28 cellular contexts compared by ENCODE assay signal in the genomic region with DNA sequence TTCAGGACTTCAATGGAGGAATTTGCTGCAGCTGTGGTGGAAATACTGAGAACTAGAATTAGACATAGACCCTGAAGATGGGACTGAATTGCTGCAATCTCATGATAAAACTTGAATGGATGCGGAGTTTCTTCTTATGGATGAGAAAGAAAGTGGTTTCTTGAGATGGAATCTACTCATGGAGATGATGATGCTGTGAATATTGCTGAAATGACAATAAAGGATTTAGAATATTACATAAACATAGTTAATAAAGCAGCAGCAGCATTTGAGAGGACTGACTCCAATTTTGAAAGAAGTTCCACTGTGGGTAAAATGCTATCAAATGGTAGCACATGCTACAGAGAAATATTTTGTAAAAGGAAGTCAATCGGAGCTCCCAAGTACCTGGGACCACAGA.
"Had no signal": no experiment of that assay in that cellular context is flagged by ENCODE, and none has a peak within 500 bp of the region (broad histone marks: within the 10 kb centered on the region; RNA-seq: fewer than 3 reads in every experiment).

No MANE protein-coding gene starts in this region.

- ATAC-seq: effector memory CD8-positive, alpha-beta T cell; esophagus mucosa; foreskin keratinocyte; gastrocnemius medialis; gastroesophageal sphincter; heart left ventricle; heart right ventricle had no signal

- H3K27me3 ChIP-seq: colonic mucosa, dorsolateral prefrontal cortex, esophagus muscularis mucosa, esophagus squamous epithelium, foreskin keratinocyte, gastrocnemius medialis, gastroesophageal sphincter, heart left ventricle, heart right ventricle, hepatocyte had no signal

- H3K36me3 ChIP-seq: colonic mucosa, esophagus muscularis mucosa, esophagus squamous epithelium, gastrocnemius medialis, gastroesophageal sphincter, heart left ventricle, heart right ventricle had no signal

- DNase-seq: colonic mucosa; cortex of kidney; dermis blood vessel endothelial cell; dorsolateral prefrontal cortex; effector CD4-positive, alpha-beta T cell; effector CD8-positive, alpha-beta T cell; effector memory CD4-positive, alpha-beta T cell; effector memory CD8-positive, alpha-beta T cell; endodermal cell; erythroblast; esophagus squamous epithelium; foreskin fibroblast; foreskin keratinocyte; foreskin melanocyte; gastrocnemius medialis; glutamatergic neuron; head of caudate nucleus; heart left ventricle; heart right ventricle had no signal

- H3K4me3 ChIP-seq: colonic mucosa, coronary artery, dorsolateral prefrontal cortex, esophagus muscularis mucosa, esophagus squamous epithelium, gastrocnemius medialis, gastroesophageal sphincter, heart left ventricle, heart right ventricle, hepatocyte had no signal

- H3K9me3 ChIP-seq: colonic mucosa, esophagus squamous epithelium, gastrocnemius medialis had no signal

- H3K27ac ChIP-seq: colonic mucosa, coronary artery, dorsolateral prefrontal cortex, epithelial cell of prostate, esophagus muscularis mucosa, esophagus squamous epithelium, foreskin keratinocyte, gastrocnemius medialis, gastroesophageal sphincter, heart left ventricle, heart right ventricle, hepatocyte had no signal

- H2AFZ ChIP-seq: hepatocyte had no signal

- H3K4me2 ChIP-seq: hepatocyte had no signal

- H3K4me1 ChIP-seq: colonic mucosa, esophagus muscularis mucosa, esophagus squamous epithelium, foreskin keratinocyte, gastrocnemius medialis, gastroesophageal sphincter, heart left ventricle, heart right ventricle had no signal

- H3K79me2 ChIP-seq: hepatocyte had no signal

- FAIRE-seq: endometrium, endothelial cell of umbilical vein, frontal cortex had no signal
